ENCODE assay signal across 11 cellular contexts in genomic region chr15:76576526-76577279, GRCh38.
DNase-seq lines count a peak whose midpoint lies in the region; ATAC-seq and TF ChIP-seq lines count a peak whose summit lies in the region.
"Had no signal": no experiment of that assay in that cellular context is flagged by ENCODE, and none has a peak within 500 bp of the region (broad histone marks: within the 10 kb centered on the region; RNA-seq: fewer than 3 reads in every experiment).

No MANE protein-coding gene starts in this region.

- no peaks in the 10 kb centered on the region for H3K79me2 ChIP-seq in PC-3 (ENCODE audit: low read length)

- no peak overlapping the region for H3K4me3 ChIP-seq in choroid plexus epithelial cell (ENCODE audit: low read depth, low read length)
- no peak overlapping the region for H3K4me3 ChIP-seq in left lung
- H3K4me3 ChIP-seq in tibial nerve = no peak overlapping the region
- no peak overlapping the region for H3K4me3 ChIP-seq in PC-3 (ENCODE audit: low read length)

- H3K4me1 ChIP-seq in left lung = peaks cover 0 to 7% of the 10 kb centered on the region in 2 donors
- peaks cover 0 to 51% (median 18%) of the 10 kb centered on the region in 4 donors for H3K4me1 ChIP-seq in tibial nerve
- no peaks in the 10 kb centered on the region for H3K4me1 ChIP-seq in PC-3 (ENCODE audit: insufficient read depth, low read length)

- H3K27me3 ChIP-seq in left lung = no peaks in the 10 kb centered on the region
- no peaks in the 10 kb centered on the region for H3K27me3 ChIP-seq in tibial nerve
- H3K27me3 ChIP-seq in PC-3 (ENCODE audit: low read length) = no peaks in the 10 kb centered on the region

- H3K9me2 ChIP-seq in PC-3 (replicated peaks; ENCODE audit: low read length) = no peaks in the 10 kb centered on the region

- H3K9me3 ChIP-seq in left lung (peaks cover 0 to 13% of the 10 kb centered on the region in 2 donors), tibial nerve (peaks cover 0 to 14% (median 6%) of the 10 kb centered on the region in 4 donors), PC-3 (ENCODE audit: low read length) (no peaks in the 10 kb centered on the region)

- peak; percentile 67 for ATAC-seq in activated CD4-positive, alpha-beta T cell treated with anti-CD3 and anti-CD28 coated beads for 36 hours
- peak; percentile 99 for ATAC-seq in left lung
- ATAC-seq in PC-3 = no peak
- no peak for ATAC-seq in GM21447 (IDR thresholded peaks at IDR 0.05; ENCODE audit: unreplicated experiment)

- H3K36me3 ChIP-seq in left lung (no peaks in the 10 kb centered on the region), tibial nerve (no peaks in the 10 kb centered on the region), PC-3 (ENCODE audit: low read depth, low read length) (no peaks in the 10 kb centered on the region)

- peak in 1 of 2 donors; percentile 24 for TF ChIP-seq EP300 in tibial nerve (IDR thresholded peaks at IDR 0.05)

- H3K27ac ChIP-seq in left lung (no peak overlapping the region), tibial nerve (peak overlapping the region in 3 of 4 donors; percentile 27 to 53 (median 38)), PC-3 (ENCODE audit: low read length) (no peak overlapping the region)
- H3K27ac ChIP-seq: 22Rv1 had no signal

- no peak overlapping the region for H3K4me3 Mint-ChIP-seq in activated CD4-positive, alpha-beta T cell treated with anti-CD3 and anti-CD28 coated beads for 36 hours
- H3K4me3 Mint-ChIP-seq: activated T-helper 1 cell treated with anti-CD3 and anti-CD28 coated beads, Interleukin-12 subunit alpha, Interleukin-12 subunit beta, Interleukin-2, Interleukin-4 antibody, amounts not matched to agents 30 ng/mL and 10 ng/mL and 1 ng/mL, durations not matched to agents 14 hours and 24 hours and 36 hours had no signal

- intact Hi-C loops in activated CD4-positive, alpha-beta T cell treated with anti-CD3 and anti-CD28 coated beads for 36 hours (cut with DNase I, micrococcal nuclease) = no loop called here
- intact Hi-C loops in left lung (cut with DNase I) (no loop called here), PC-3 (cut with micrococcal nuclease) (no loop called here)

- no peaks in the 10 kb centered on the region for H3F3A ChIP-seq in PC-3 (ENCODE audit: low read length, unreplicated experiment)

- H2AFZ ChIP-seq in PC-3 (ENCODE audit: low read length) = no peak overlapping the region

- H3K9ac ChIP-seq in PC-3 (ENCODE audit: low read length) = no peak overlapping the region

- POLR2A ChIA-PET in activated CD4-positive, alpha-beta T cell treated with anti-CD3 and anti-CD28 coated beads for 36 hours (lab: Charles Lee) = no interaction called here
- POLR2A ChIA-PET in PC-3 (lab: Charles Lee; ENCODE audit: unreplicated experiment) = no interaction called here

- peak; percentile 43 for DNase-seq in activated CD4-positive, alpha-beta T cell treated with anti-CD3 and anti-CD28 coated beads for 36 hours
- DNase-seq in activated CD4-positive, alpha-beta T cell treated with anti-CD3 and anti-CD28 coated beads for 1 hour = no peak
- DNase-seq in choroid plexus epithelial cell (ENCODE audit: low read depth) (peak; percentile 85), left lung (peak in 1 of 2 donors; percentile 78), tibial nerve (ENCODE audit: low spot score in 2 of 2) (peak; percentile 49 to 68), NCI-H446 treated with DMSO at 0.1 percent for 48 hours (lab: John Stamatoyannopoulos, UW) (no peak), PC-3 (no peak)
- DNase-seq: OCI-M1 had no signal

- H3K36me3 Mint-ChIP-seq in activated CD4-positive, alpha-beta T cell treated with anti-CD3 and anti-CD28 coated beads for 36 hours (ENCODE audit: low read depth) = peaks cover 15% of the 10 kb centered on the region

- H3K27ac Mint-ChIP-seq in activated CD4-positive, alpha-beta T cell treated with anti-CD3 and anti-CD28 coated beads for 36 hours = no peak overlapping the region
- H3K27ac Mint-ChIP-seq: activated T-helper 1 cell treated with anti-CD3 and anti-CD28 coated beads, Interleukin-12 subunit alpha, Interleukin-12 subunit beta, Interleukin-2, Interleukin-4 antibody, amounts not matched to agents 30 ng/mL and 10 ng/mL and 1 ng/mL, durations not matched to agents 14 hours and 24 hours and 36 hours had no signal

- 38 to 46% methylated on average over 9 of the region's 9 CpGs for WGBS in tibial nerve, 2 donors

- no peak for TF ChIP-seq CTCF in choroid plexus epithelial cell (conservative IDR thresholded peaks at IDR 0.05; ENCODE audit: low read depth, low read length)
- no peak for TF ChIP-seq CTCF in left lung (IDR thresholded peaks at IDR 0.05)
- no peak for TF ChIP-seq CTCF in tibial nerve (IDR thresholded peaks at IDR 0.05)
- TF ChIP-seq CTCF in PC-3 (conservative IDR thresholded peaks at IDR 0.05; ENCODE audit: low read depth, low read length) = no peak

- H3K4me2 ChIP-seq in PC-3 (ENCODE audit: low read length) = no peak overlapping the region

- peaks cover 25% of the 10 kb centered on the region for H3K4me1 Mint-ChIP-seq in activated CD4-positive, alpha-beta T cell treated with anti-CD3 and anti-CD28 coated beads for 36 hours

- BruUV-seq in PC-3 (replicated peaks; lab: Mats Ljungman, UMichigan) = no TSS peak

- H3K27me3 Mint-ChIP-seq in activated CD4-positive, alpha-beta T cell treated with anti-CD3 and anti-CD28 coated beads for 36 hours = no peaks in the 10 kb centered on the region

- no peaks in the 10 kb centered on the region for H4K20me1 ChIP-seq in PC-3 (ENCODE audit: low read length)

- CTCF ChIA-PET in activated CD4-positive, alpha-beta T cell treated with anti-CD3 and anti-CD28 coated beads for 36 hours (lab: Charles Lee) = no interaction called here
- CTCF ChIA-PET in PC-3 (lab: Charles Lee) = no interaction called here

- TF ChIP-seq POLR2A in tibial nerve (IDR thresholded peaks at IDR 0.05) = no peak

- peaks cover 4% of the 10 kb centered on the region for H3K9me3 Mint-ChIP-seq in activated CD4-positive, alpha-beta T cell treated with anti-CD3 and anti-CD28 coated beads for 36 hours (ENCODE audit: low read depth)

Comparison
In these comparisons a context has a peak if more than half of its experiments do, and no peak if none do; other contexts are left out.
1. DNase-seq: peak in activated CD4-positive, alpha-beta T cell treated with anti-CD3 and anti-CD28 coated beads for 36 hours (single experiment), choroid plexus epithelial cell (single experiment) and tibial nerve (2 of 2); none in activated CD4-positive, alpha-beta T cell treated with anti-CD3 and anti-CD28 coated beads for 1 hour (single experiment), NCI-H446 treated with DMSO at 0.1 percent for 48 hours (single experiment) and PC-3 (single experiment).
2. ATAC-seq: peak in activated CD4-positive, alpha-beta T cell treated with anti-CD3 and anti-CD28 coated beads for 36 hours (single experiment) and left lung (single experiment); none in PC-3 (single experiment) and GM21447 (single experiment).
3. H3K27ac ChIP-seq: peak in tibial nerve (3 of 4); none in left lung (0 of 2) and PC-3 (single experiment).